13 cellular contexts compared by ENCODE assay signal in the genomic region with DNA sequence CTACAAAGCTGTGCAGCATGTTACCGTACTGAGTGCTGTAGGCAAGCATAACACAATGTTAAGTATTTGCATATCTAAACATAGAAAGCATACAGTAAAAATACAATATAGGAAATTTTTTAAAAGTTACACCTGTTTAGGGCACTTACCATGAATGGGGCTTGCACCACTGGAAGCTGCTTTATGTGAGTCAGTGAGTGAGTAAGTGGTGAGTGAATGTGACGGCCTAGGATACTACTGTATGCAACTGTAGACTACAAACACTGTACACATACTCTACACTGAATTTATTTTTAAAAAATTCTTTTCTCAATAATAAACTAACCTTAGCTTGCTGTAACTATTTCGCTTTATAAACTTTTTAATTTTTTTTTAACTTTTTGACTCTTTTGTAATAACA.
DNase-seq lines count a peak whose midpoint lies in the region; ATAC-seq and FAIRE-seq lines count a peak whose summit lies in the region.
"Had no signal": no experiment of that assay in that cellular context is flagged by ENCODE, and none has a peak within 500 bp of the region (broad histone marks: within the 10 kb centered on the region; RNA-seq: fewer than 3 reads in every experiment).

No MANE protein-coding gene starts in this region.

- FAIRE-seq in endometrium (lab: Jason Lieb, UNC): peak; percentile 60
- FAIRE-seq: GM12878 had no signal

- DNase-seq in A172 (ENCODE audit: low spot score) (peak; percentile 2), Daoy (ENCODE audit: low read depth) (peak; percentile 19), NCI-H345 (lab: John Stamatoyannopoulos, UW) (peak; percentile 42), occipital lobe (lab: John Stamatoyannopoulos, UW) (no peak), right cardiac atrium (no peak)
- DNase-seq: NCI-H1417, NCI-H1930, NCI-H446 treated with DMSO at 0.1 percent for 48 hours had no signal

- H3K27ac ChIP-seq in right cardiac atrium (ENCODE audit: low read length): no peak overlapping the region
- H3K27ac ChIP-seq: BLaER1 had no signal

- H3K4me1 ChIP-seq in right cardiac atrium (ENCODE audit: control insufficient read depth, insufficient read depth, low read length): no peaks in the 10 kb centered on the region
- H3K4me1 ChIP-seq: BLaER1 had no signal

- no peak overlapping the region for H3K4me3 ChIP-seq in right cardiac atrium (ENCODE audit: low read length)
- H3K4me3 ChIP-seq: BLaER1, GM12878 had no signal

- no peak for ATAC-seq in right cardiac atrium
- ATAC-seq in GM18861 (IDR thresholded peaks at IDR 0.05; ENCODE audit: unreplicated experiment): no peak
- ATAC-seq: GM12878, HCT116 had no signal

- no peaks in the 10 kb centered on the region for H3K9me3 ChIP-seq in right cardiac atrium (ENCODE audit: control insufficient read depth, low read length)
- H3K9me3 ChIP-seq: BLaER1 had no signal

- WGBS in right cardiac atrium: 86% methylated on average over 3 of the region's 3 CpGs

- no peaks in the 10 kb centered on the region for H3K27me3 ChIP-seq in right cardiac atrium (ENCODE audit: control insufficient read depth, insufficient read depth)
- H3K27me3 ChIP-seq: BLaER1 had no signal

- intact Hi-C loops in right cardiac atrium (cut with DNase I): no loop called here

Comparison
In these comparisons a context has a peak if more than half of its experiments do, and no peak if none do; other contexts are left out.
1. DNase-seq: peak in A172 (single experiment), Daoy (single experiment) and NCI-H345 (single experiment); none in occipital lobe (single experiment) and right cardiac atrium (0 of 3).